ENCODE assay signal across 1 cellular context in genomic region chr20:6040958-6041807, GRCh38.
TF ChIP-seq lines count a peak whose summit lies in the region.

No MANE protein-coding gene starts in this region.

TF ChIP-seq in K562, 482 proteins besides CTCF, POLR2A, EP300 and RAD21:
- TF ChIP-seq CXXC5 (CRISPR knock-in tag; IDR thresholded peaks at IDR 0.05) (no peak), ZNF696 (CRISPR knock-in tag; conservative IDR thresholded peaks at IDR 0.05) (no peak), ZNF639 (CRISPR knock-in tag; conservative IDR thresholded peaks at IDR 0.05 in 1 of 2, IDR thresholded peaks at IDR 0.05 in 1 of 2) (no peak), ZBTB33 (CRISPR knock-in tag; IDR thresholded peaks at IDR 0.05) (peak; percentile 93), POLR2G (IDR thresholded peaks at IDR 0.05; ENCODE audit: low read depth, low read length) (peak; percentile 56; the same call in 1 of the 2 replicates)
